Comparison of ENCODE assay signal across 8 cellular contexts in the genomic region with DNA sequence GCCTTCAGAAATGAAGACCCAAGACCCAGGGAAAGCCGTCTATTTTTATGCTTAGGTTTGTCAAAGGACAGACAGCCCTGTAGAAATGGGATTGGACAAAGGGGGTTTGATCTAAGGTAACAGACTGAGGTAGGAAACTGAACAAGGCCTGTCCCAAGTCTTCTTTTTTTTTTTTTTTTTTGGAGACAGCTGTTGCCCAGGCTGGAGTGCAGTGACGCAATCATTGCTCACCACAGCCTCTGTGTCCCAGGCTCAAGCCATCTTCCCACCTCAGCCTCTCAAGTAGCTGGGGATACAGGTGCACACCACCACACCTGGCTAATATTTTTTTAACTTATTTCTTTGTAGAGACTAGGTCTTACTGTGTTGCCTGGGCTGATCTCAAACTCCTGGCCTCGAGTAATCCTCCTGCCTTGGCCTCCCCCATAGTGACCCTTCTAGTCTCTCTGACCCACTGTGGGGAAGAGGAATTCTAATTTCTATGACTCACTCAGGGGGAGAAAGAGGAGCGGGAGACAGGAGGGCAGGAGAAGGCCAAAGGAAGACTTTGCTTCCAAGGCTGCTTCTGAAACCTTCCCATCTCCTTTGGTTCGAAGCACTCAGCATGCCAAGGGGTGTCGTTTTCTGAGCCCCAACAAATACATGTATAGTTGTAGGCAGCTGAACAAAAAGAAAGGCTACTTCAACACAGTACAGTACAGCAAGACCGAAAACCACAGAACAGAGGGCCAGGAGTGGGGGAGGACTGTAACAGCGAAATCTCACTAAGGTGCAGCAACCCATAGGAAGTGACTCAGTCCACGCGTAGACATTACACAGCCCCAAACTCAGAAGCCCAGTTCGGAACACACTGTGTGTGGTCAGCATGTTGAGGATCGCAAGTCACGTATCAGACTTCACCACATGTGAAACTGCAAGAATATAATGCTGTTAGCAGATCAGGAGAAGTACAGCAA. TPM values are rescaled to one million over a fixed set of nuclear protein-coding genes. Genes with fewer than 3 reads are reported as not detected.
DNase-seq lines count a peak whose midpoint lies in the region; ATAC-seq, FAIRE-seq and TF ChIP-seq lines count a peak whose summit lies in the region.

No MANE protein-coding gene starts in this region.

- H3K4ac ChIP-seq in H1 (replicated peaks; ENCODE audit: insufficient read length, low read depth, low read length): no peak overlapping the region

- no peak overlapping the region for H3K18ac ChIP-seq in H1 (ENCODE audit: extremely low read depth, low read length)

- TF ChIP-seq CTCF in H1 (IDR thresholded peaks at IDR 0.05; ENCODE audit: control extremely low read depth in 1 of 3, insufficient read depth in 1 of 3, low read depth in 1 of 3, low read length in 3 of 3) (no peak), Caco-2 (IDR thresholded peaks at IDR 0.05; ENCODE audit: insufficient read depth in 1 of 2, low read depth in 1 of 2, low read length in 1 of 2, severe bottlenecking in 1 of 2, unreplicated experiment in 1 of 2) (no peak)

- peak; percentile 84 for ATAC-seq in GM19351 (IDR thresholded peaks at IDR 0.05; ENCODE audit: unreplicated experiment)
- ATAC-seq in HG03521 (IDR thresholded peaks at IDR 0.05; ENCODE audit: unreplicated experiment): peak; percentile 67

- H2AK5ac ChIP-seq in H1 (ENCODE audit: low read depth, low read length): no peak overlapping the region

- H3K9ac ChIP-seq in H1 (replicated peaks in 1 of 4; ENCODE audit: extremely low read depth in 1 of 4, low read depth in 3 of 4, low read length in 3 of 4): no peak overlapping the region

- H3K79me2 ChIP-seq in H1 (ENCODE audit: control insufficient read depth in 1 of 2, insufficient read depth in 2 of 2, low read length in 2 of 2): no peaks in the 10 kb centered on the region

- BruUV-seq in Caco-2 (replicated peaks; lab: Mats Ljungman, UMichigan): no TSS peak

- no peak overlapping the region; the same call in 1 of the 2 replicates for H2BK12ac ChIP-seq in H1 (ENCODE audit: low read depth, low read length)

- no peak overlapping the region for H4K5ac ChIP-seq in H1 (ENCODE audit: insufficient read length, low read depth, low read length)

- no peaks in the 10 kb centered on the region for H3K27me3 Mint-ChIP-seq in Caco-2 (ENCODE audit: insufficient read depth, unreplicated experiment)

- H3K4me1 ChIP-seq in H1 (replicated peaks in 1 of 4; ENCODE audit: control insufficient read depth in 3 of 4, insufficient read depth in 4 of 4, low read length in 3 of 4): peaks cover 0 to 6% (median 3%) of the 10 kb centered on the region in 4 experiments; a peak in 4 of 7 replicates
- peaks cover 4% of the 10 kb centered on the region; the same call in 1 of the 2 replicates for H3K4me1 ChIP-seq in Caco-2

- no peaks in the 10 kb centered on the region for H3K79me1 ChIP-seq in H1 (ENCODE audit: low read depth, low read length)

- no peak overlapping the region for H3K14ac ChIP-seq in H1 (ENCODE audit: insufficient read length)

- H4K91ac ChIP-seq in H1 (replicated peaks; ENCODE audit: insufficient read length, low read length): no peak overlapping the region

- H2BK5ac ChIP-seq in H1 (ENCODE audit: low read depth, low read length): no peak overlapping the region

- no peaks in the 10 kb centered on the region for H4K20me1 ChIP-seq in H1 (replicated peaks in 1 of 2; ENCODE audit: control insufficient read depth in 1 of 2, insufficient read depth in 2 of 2, low read length in 2 of 2)

- no peaks in the 10 kb centered on the region for H3K9me3 ChIP-seq in H1 (ENCODE audit: insufficient read depth in 2 of 2, low read depth in 1 of 2, low read length in 1 of 2)
- H3K9me3 ChIP-seq in Caco-2: no peaks in the 10 kb centered on the region

- H3K36me3 ChIP-seq in H1 (ENCODE audit: control insufficient read depth in 2 of 4, insufficient read depth in 4 of 4, low read length in 3 of 4) (no peaks in the 10 kb centered on the region), Caco-2 (ENCODE audit: control insufficient read depth, insufficient read depth, low read length) (no peaks in the 10 kb centered on the region)

- H4K8ac ChIP-seq in H1 (ENCODE audit: extremely low read depth, insufficient read depth, low read length): no peak overlapping the region

- peaks cover 0 to 7% (median 0%) of the 10 kb centered on the region in 4 experiments; a peak in 3 of 7 replicates for H3K27me3 ChIP-seq in H1 (replicated peaks in 1 of 4; ENCODE audit: control insufficient read depth in 3 of 4, extremely low read depth in 1 of 4, insufficient read depth in 3 of 4, low read length in 3 of 4)
- H3K27me3 ChIP-seq in Caco-2 (replicated peaks; ENCODE audit: control insufficient read depth, insufficient read depth, low read length): no peaks in the 10 kb centered on the region; the same call in 1 of the 2 replicates

- H3K27ac Mint-ChIP-seq in Caco-2 (ENCODE audit: unreplicated experiment): no peak overlapping the region

- no peaks in the 10 kb centered on the region for H3K23me2 ChIP-seq in H1 (ENCODE audit: low read depth, low read length)

- POLR2A ChIA-PET in H1 (lab: Charles Lee; ENCODE audit: partially characterized antibody) (no interaction called here), Caco-2 (lab: Charles Lee) (no interaction called here)

- no peak overlapping the region for H3K4me2 ChIP-seq in H1 (ENCODE audit: insufficient read depth in 1 of 2, low read depth in 2 of 2, low read length in 2 of 2)

- H3K36me3 Mint-ChIP-seq in Caco-2 (ENCODE audit: insufficient read depth, unreplicated experiment): no peaks in the 10 kb centered on the region

- H3K56ac ChIP-seq in H1 (replicated peaks; ENCODE audit: insufficient read length, low read depth, low read length): no peak overlapping the region

- no peak overlapping the region for H3K27ac ChIP-seq in H1 (ENCODE audit: low read depth, low read length)

- H3K23ac ChIP-seq in H1 (ENCODE audit: insufficient read length): no peak overlapping the region

- no peaks in the 10 kb centered on the region for H3K9me3 Mint-ChIP-seq in Caco-2 (ENCODE audit: unreplicated experiment)

- 90% methylated on average over 13 of the region's 13 CpGs; no CpG with 5 or more reads in 1 of the 2 experiments for whole genome bisulfite sequencing in H1 (ENCODE audit: extremely low coverage in 1 of 2, insufficient coverage in 1 of 2, insufficient read length in 1 of 2, insufficient replicate concordance in 2 of 2, low coverage in 1 of 2, low lambda C conversion rate in 2 of 2, missing lambda C conversion rate in 1 of 2), 2 experiments

- no peak overlapping the region for H2BK120ac ChIP-seq in H1 (replicated peaks; ENCODE audit: low read depth, low read length)

- H2AFZ ChIP-seq in H1 (ENCODE audit: low read length): no peak overlapping the region

- no peaks in the 10 kb centered on the region for H3K4me1 Mint-ChIP-seq in Caco-2 (ENCODE audit: low read depth, unreplicated experiment)

- TF ChIP-seq RAD21 in H1 (IDR thresholded peaks at IDR 0.05 in 1 of 2, conservative IDR thresholded peaks at IDR 0.05 in 1 of 2; ENCODE audit: low read depth in 2 of 2, low read length in 2 of 2): no peak

- no peak overlapping the region for H2BK15ac ChIP-seq in H1 (ENCODE audit: low read length)

- intact Hi-C loops in Caco-2 (cut with micrococcal nuclease; ENCODE audit: unreplicated experiment): no loop called here

- no peak for TF ChIP-seq POLR2A in H1 (IDR thresholded peaks at IDR 0.05; ENCODE audit: control extremely low read depth in 1 of 2, low read depth in 2 of 2, low read length in 2 of 2)

- FAIRE-seq in H1 (lab: Jason Lieb, UNC): no peak

- H3K4me3 ChIP-seq in H1 (ENCODE audit: extremely low read depth in 1 of 4, insufficient read depth in 2 of 4, low read depth in 3 of 4, low read length in 4 of 4) (no peak overlapping the region), Caco-2 (ENCODE audit: low read depth, low read length) (no peak overlapping the region)

- DNase-seq in A172 (ENCODE audit: low spot score): peak; percentile 81
- peak; percentile 34 for DNase-seq in activated CD4-positive, alpha-beta T cell treated with anti-CD3 and anti-CD28 coated beads for 1 hour
- no peak for DNase-seq in H1 (ENCODE audit: low read depth in 1 of 2, low spot score in 2 of 2)
- peak in 2 of 3 experiments; percentile 25 to 33 for DNase-seq in stimulated activated CD4-positive, alpha-beta T cell treated with anti-CD3 and anti-CD28 coated beads, TNF-alpha, amount 100 ng/mL, for 4 hours (ENCODE audit: low read depth in 3 of 3)
- DNase-seq in iPS-NIHi11 (ENCODE audit: low spot score): no peak
- no peak for DNase-seq in Caco-2

- H2BK20ac ChIP-seq in H1 (ENCODE audit: low read length): 0 out of 2 replicates have a peak overlapping the region, but pooled peaks have one; percentile 6

- H3K4me3 Mint-ChIP-seq in Caco-2 (ENCODE audit: unreplicated experiment): no peak overlapping the region

- no peak for TF ChIP-seq EP300 in H1 (IDR thresholded peaks at IDR 0.05; ENCODE audit: borderline replicate concordance in 1 of 2, low read depth in 2 of 2, low read length in 2 of 2)

- CTCF ChIA-PET in H1 (lab: Charles Lee; ENCODE audit: partially characterized antibody): interaction anchor here (1.0 to 3.2 kb wide), 5 partner anchors 8 to 63 kb away, joined by 3 to 14 read pairs (median 7); no protein-coding TSS in a partner anchor
- CTCF ChIA-PET in Caco-2 (lab: Charles Lee): no interaction called here

RNA-seq across cellular contexts. Expression of gene TMA7B, which starts 0.9 kb away (rescaled TPM):
- total RNA-seq in A172 (2014; rRNA removed; shearing (Covaris generic)): not detected in 2 replicates
- total RNA-seq in H1 (2021; fragmentation: NEBNext Ultra II Directional; extraction: Animal tissue kit (Norgen Biotek cat#: 25700)): not detected in 2 replicates
- polyA plus RNA-seq in H1 (2011; rRNA removed): not detected in 2 replicates
- not detected for polyA plus RNA-seq in H1 (2011; cell fraction: cytosol; rRNA removed)
- polyA plus RNA-seq in H1 (2011; cell fraction: nucleus; rRNA removed): not detected
- polyA plus RNA-seq in H1 (2012, experiment 1 of 2): not detected in 4 replicates
- not detected for polyA plus RNA-seq in H1 (2012, experiment 2 of 2)
- polyA plus RNA-seq in H1 (2013, experiment 1 of 2): not detected
- not detected for polyA plus RNA-seq in H1 (2013, experiment 2 of 2)
- not detected in 2 replicates for polyA minus RNA-seq in H1 (2011; rRNA and poly(A)+ RNA removed)
- not detected for polyA minus RNA-seq in H1 (2011; cell fraction: cytosol; rRNA and poly(A)+ RNA removed)
- polyA minus RNA-seq in H1 (2011; cell fraction: nucleus; rRNA and poly(A)+ RNA removed): not detected
- not detected in 2 replicates for total RNA-seq in Caco-2 (2022)

RNA-seq across cellular contexts. Expression of gene FAM83F, which starts 33.7 kb away (rescaled TPM):
- total RNA-seq in A172 (2014; rRNA removed; shearing (Covaris generic)): not detected in 2 replicates
- 18.9 and 20.9 TPM in 2 replicates for total RNA-seq in H1 (2021; fragmentation: NEBNext Ultra II Directional; extraction: Animal tissue kit (Norgen Biotek cat#: 25700))
- 8.6 and 10.8 TPM in 2 replicates for polyA plus RNA-seq in H1 (2011; rRNA removed)
- polyA plus RNA-seq in H1 (2011; cell fraction: cytosol; rRNA removed): 9.9 TPM
- 13.0 TPM for polyA plus RNA-seq in H1 (2011; cell fraction: nucleus; rRNA removed)
- 7.5 to 9.3 TPM (median 8.6 TPM) in 4 replicates for polyA plus RNA-seq in H1 (2012, experiment 1 of 2)
- polyA plus RNA-seq in H1 (2012, experiment 2 of 2): 6.2 TPM
- polyA plus RNA-seq in H1 (2013, experiment 1 of 2): 5.4 TPM
- 5.4 TPM for polyA plus RNA-seq in H1 (2013, experiment 2 of 2)
- 21.7 and 25.4 TPM in 2 replicates for polyA minus RNA-seq in H1 (2011; rRNA and poly(A)+ RNA removed)
- polyA minus RNA-seq in H1 (2011; cell fraction: cytosol; rRNA and poly(A)+ RNA removed): 9.5 TPM
- polyA minus RNA-seq in H1 (2011; cell fraction: nucleus; rRNA and poly(A)+ RNA removed): 10.1 TPM
- total RNA-seq in Caco-2 (2022): 17.1 and 20.0 TPM in 2 replicates

Comparison
In these comparisons a context has a peak if more than half of its experiments do, and no peak if none do; other contexts are left out.
1. DNase-seq: peak in A172 (single experiment), activated CD4-positive, alpha-beta T cell treated with anti-CD3 and anti-CD28 coated beads for 1 hour (single experiment) and stimulated activated CD4-positive, alpha-beta T cell treated with anti-CD3 and anti-CD28 coated beads, TNF-alpha, amount 100 ng/mL, for 4 hours (2 of 3); none in H1 (0 of 2), iPS-NIHi11 (single experiment) and Caco-2 (0 of 2).
2. RNA of gene FAM83F, which starts 33.7 kb away (total RNA-seq): 17.1 to 20.0 TPM in Caco-2 and 18.9 to 20.9 TPM in H1; not detected in A172; every median in the first group is over 10 times any median in the second.